ENCODE assay signal across 8 cellular contexts in genomic region chr1:1033731-1034437, GRCh38. TPM values are rescaled to one million over a fixed set of nuclear protein-coding genes. Genes with fewer than 3 reads are reported as not detected.
DNase-seq lines count a peak whose midpoint lies in the region; TF ChIP-seq lines count a peak whose summit lies in the region.
"Had no signal": no experiment of that assay in that cellular context is flagged by ENCODE, and none has a peak within 500 bp of the region (broad histone marks: within the 10 kb centered on the region; RNA-seq: fewer than 3 reads in every experiment).

No MANE protein-coding gene starts in this region.

- H3F3A ChIP-seq in GM23248 (ENCODE audit: insufficient read depth): no peaks in the 10 kb centered on the region

- H4K20me1 ChIP-seq in GM23248 (ENCODE audit: insufficient read depth): no peaks in the 10 kb centered on the region

- H3K4me2 ChIP-seq in GM23248 (ENCODE audit: unreplicated experiment): no peak overlapping the region
- H3K4me2 ChIP-seq in parathyroid adenoma (ENCODE audit: low read length): peak overlapping the region; percentile 79

- in situ Hi-C loops in GM23248 (cut with MboI): no loop called here

- H3K27ac ChIP-seq in GM23248: no peak overlapping the region
- no peak overlapping the region for H3K27ac ChIP-seq in ectodermal cell (ENCODE audit: insufficient read depth, low read depth, low read length, poor library complexity, severe bottlenecking)
- no peak overlapping the region for H3K27ac ChIP-seq in parathyroid adenoma
- H3K27ac ChIP-seq in substantia nigra (ENCODE audit: low read depth, low read length, poor library complexity, severe bottlenecking): no peak overlapping the region

- H3K9ac ChIP-seq in GM23248 (no peak overlapping the region), parathyroid adenoma (no peak overlapping the region)

- peaks cover 8% of the 10 kb centered on the region for H3K27me3 ChIP-seq in GM23248 (replicated peaks; ENCODE audit: insufficient read depth)
- H3K27me3 ChIP-seq in ectodermal cell (ENCODE audit: control insufficient read depth, insufficient read depth, low read length, poor library complexity, severe bottlenecking): peaks cover 36% of the 10 kb centered on the region
- no peaks in the 10 kb centered on the region for H3K27me3 ChIP-seq in parathyroid adenoma (ENCODE audit: control insufficient read depth, insufficient read depth, low read length)
- H3K27me3 ChIP-seq: MG63 had no signal

- H3K4me3 ChIP-seq in GM23248 (0 out of 2 replicates have a peak overlapping the region, but pooled peaks have one; percentile 29), ectodermal cell (ENCODE audit: insufficient read depth, low read depth, low read length) (peak overlapping the region; percentile 44), parathyroid adenoma (ENCODE audit: low read depth, low read length) (peak overlapping the region; percentile 46)
- H3K4me3 ChIP-seq: MG63 had no signal

- H3K9me2 ChIP-seq in GM23248 (ENCODE audit: insufficient read depth): no peaks in the 10 kb centered on the region

- WGBS in GM23248 (ENCODE audit: low coverage in 1 of 2, low lambda C conversion rate in 2 of 2, missing lambda C conversion rate in 2 of 2), 2 experiments: 1 to 2% methylated on average over 18 to 70 of the region's 71 CpGs
- WGBS in ectodermal cell, 2 experiments: 1 to 2% methylated on average over 71 of the region's 71 CpGs

- no peaks in the 10 kb centered on the region for H3K79me2 ChIP-seq in GM23248 (ENCODE audit: insufficient read depth)
- H3K79me2 ChIP-seq in parathyroid adenoma: no peaks in the 10 kb centered on the region

- H2AFZ ChIP-seq in GM23248: no peak overlapping the region
- peak overlapping the region; percentile 60 for H2AFZ ChIP-seq in parathyroid adenoma

- H3K9me3 ChIP-seq in GM23248 (ENCODE audit: low read depth) (no peaks in the 10 kb centered on the region), ectodermal cell (ENCODE audit: control insufficient read depth, low read length) (no peaks in the 10 kb centered on the region), parathyroid adenoma (ENCODE audit: control insufficient read depth, low read length) (no peaks in the 10 kb centered on the region)
- H3K9me3 ChIP-seq: MG63 had no signal

- H3K4me1 ChIP-seq in GM23248 (ENCODE audit: insufficient read depth) (no peaks in the 10 kb centered on the region), ectodermal cell (ENCODE audit: control insufficient read depth, insufficient read depth, low read length) (peaks cover 25% of the 10 kb centered on the region), parathyroid adenoma (no peaks in the 10 kb centered on the region)

- DNase-seq in GM23248: no peak
- peak; percentile 57 for DNase-seq in NCI-H2227 (lab: John Stamatoyannopoulos, UW; ENCODE audit: unreplicated experiment)
- no peak for DNase-seq in substantia nigra (lab: John Stamatoyannopoulos, UW)
- no peak for DNase-seq in SIG-M5 treated with dmso at 0.1 percent for 504 hours (lab: John Stamatoyannopoulos, UW; ENCODE audit: unreplicated experiment)
- no peak for DNase-seq in amygdala (lab: John Stamatoyannopoulos, UW)
- DNase-seq: MG63 had no signal

- H3K36me3 ChIP-seq in GM23248 (ENCODE audit: low read depth) (no peaks in the 10 kb centered on the region), ectodermal cell (ENCODE audit: control insufficient read depth, insufficient read depth, low read length) (peaks cover 3% of the 10 kb centered on the region), parathyroid adenoma (ENCODE audit: control insufficient read depth, insufficient read depth, low read length) (no peaks in the 10 kb centered on the region)
- H3K36me3 ChIP-seq: MG63 had no signal

- no peak for TF ChIP-seq CTCF in parathyroid adenoma (IDR thresholded peaks at IDR 0.05)

RNA-seq across cellular contexts. Expression of gene AGRN, which starts 14.0 kb away (rescaled TPM):
- total RNA-seq in GM23248 (2014; rRNA removed; shearing (Covaris generic)): 43.2 and 55.1 TPM in 2 replicates
- polyA plus RNA-seq in GM23248 (2016; fragmentation: Nextera tagmentation; extraction: Ambion mirVana): 1.4 and 1.8 TPM in 2 replicates
- polyA plus RNA-seq in ectodermal cell (2013, experiment 1 of 4): 156 TPM
- polyA plus RNA-seq in ectodermal cell (2013, experiment 2 of 4): 193 TPM
- polyA plus RNA-seq in ectodermal cell (2013, experiment 3 of 4): 128 TPM
- polyA plus RNA-seq in ectodermal cell (2013, experiment 4 of 4): 148 TPM

RNA-seq across cellular contexts. Expression of gene ISG15, which starts 20.6 kb away (rescaled TPM):
- 41.2 and 49.1 TPM in 2 replicates for total RNA-seq in GM23248 (2014; rRNA removed; shearing (Covaris generic))
- polyA plus RNA-seq in GM23248 (2016; fragmentation: Nextera tagmentation; extraction: Ambion mirVana): 77.0 and 85.7 TPM in 2 replicates
- polyA plus RNA-seq in ectodermal cell (2013, experiment 1 of 4): 43.1 TPM
- 49.8 TPM for polyA plus RNA-seq in ectodermal cell (2013, experiment 2 of 4)
- polyA plus RNA-seq in ectodermal cell (2013, experiment 3 of 4): 42.8 TPM
- polyA plus RNA-seq in ectodermal cell (2013, experiment 4 of 4): 40.3 TPM

RNA-seq across cellular contexts. Expression of gene HES4, which starts 34.0 kb away (rescaled TPM):
- 3.1 and 7.6 TPM in 2 replicates for total RNA-seq in GM23248 (2014; rRNA removed; shearing (Covaris generic))
- polyA plus RNA-seq in GM23248 (2016; fragmentation: Nextera tagmentation; extraction: Ambion mirVana): 3.7 and 4.1 TPM in 2 replicates
- polyA plus RNA-seq in ectodermal cell (2013, experiment 1 of 4): 23.1 TPM
- 20.6 TPM for polyA plus RNA-seq in ectodermal cell (2013, experiment 2 of 4)
- polyA plus RNA-seq in ectodermal cell (2013, experiment 3 of 4): 76.6 TPM
- polyA plus RNA-seq in ectodermal cell (2013, experiment 4 of 4): 89.3 TPM

RNA-seq across cellular contexts. Expression of gene RNF223, which starts 40.2 kb away (rescaled TPM):
- not detected in 2 replicates for total RNA-seq in GM23248 (2014; rRNA removed; shearing (Covaris generic))
- polyA plus RNA-seq in GM23248 (2016; fragmentation: Nextera tagmentation; extraction: Ambion mirVana): not detected in 2 replicates
- polyA plus RNA-seq in ectodermal cell (2013, experiment 1 of 4): not detected
- not detected for polyA plus RNA-seq in ectodermal cell (2013, experiment 2 of 4)
- not detected for polyA plus RNA-seq in ectodermal cell (2013, experiment 3 of 4)
- not detected for polyA plus RNA-seq in ectodermal cell (2013, experiment 4 of 4)

RNA-seq across cellular contexts. Expression of gene PERM1, which starts 52.0 kb away (rescaled TPM):
- total RNA-seq in GM23248 (2014; rRNA removed; shearing (Covaris generic)): not detected in 2 replicates
- polyA plus RNA-seq in GM23248 (2016; fragmentation: Nextera tagmentation; extraction: Ambion mirVana): 0.45 and 0.61 TPM in 2 replicates
- polyA plus RNA-seq in ectodermal cell (2013, experiment 1 of 4): not detected
- polyA plus RNA-seq in ectodermal cell (2013, experiment 2 of 4): not detected
- polyA plus RNA-seq in ectodermal cell (2013, experiment 3 of 4): not detected
- polyA plus RNA-seq in ectodermal cell (2013, experiment 4 of 4): not detected
